ENCODE assay signal across 1 cellular context in genomic region chr2:170222842-170223241, GRCh38.
TF ChIP-seq lines count a peak whose summit lies in the region.

No MANE protein-coding gene starts in this region.

TF ChIP-seq in GM23338, 12 proteins besides CTCF, POLR2A, EP300 and RAD21 (continued from another document):
- TF ChIP-seq, protein P1, sequence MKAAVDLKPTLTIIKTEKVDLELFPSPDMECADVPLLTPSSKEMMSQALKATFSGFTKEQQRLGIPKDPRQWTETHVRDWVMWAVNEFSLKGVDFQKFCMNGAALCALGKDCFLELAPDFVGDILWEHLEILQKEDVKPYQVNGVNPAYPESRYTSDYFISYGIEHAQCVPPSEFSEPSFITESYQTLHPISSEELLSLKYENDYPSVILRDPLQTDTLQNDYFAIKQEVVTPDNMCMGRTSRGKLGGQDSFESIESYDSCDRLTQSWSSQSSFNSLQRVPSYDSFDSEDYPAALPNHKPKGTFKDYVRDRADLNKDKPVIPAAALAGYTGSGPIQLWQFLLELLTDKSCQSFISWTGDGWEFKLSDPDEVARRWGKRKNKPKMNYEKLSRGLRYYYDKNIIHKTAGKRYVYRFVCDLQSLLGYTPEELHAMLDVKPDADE (IDR thresholded peaks at IDR 0.05): no peak
- TF ChIP-seq ZNF114 (CRISPR knock-in tag; IDR thresholded peaks at IDR 0.05): no peak
- no peak for TF ChIP-seq REST (IDR thresholded peaks at IDR 0.05; ENCODE audit: unreplicated experiment)
- no peak for TF ChIP-seq JUNB (IDR thresholded peaks at IDR 0.05; ENCODE audit: unreplicated experiment)
- TF ChIP-seq ZNF462 (CRISPR knock-in tag; IDR thresholded peaks at IDR 0.05): no peak
- no peak for TF ChIP-seq STAT1 (IDR thresholded peaks at IDR 0.05; ENCODE audit: unreplicated experiment)
- no peak for TF ChIP-seq POLR2AphosphoS5 (IDR thresholded peaks at IDR 0.05; ENCODE audit: low read depth)
- no peak for TF ChIP-seq EZH2 (IDR thresholded peaks at IDR 0.05; ENCODE audit: low read depth, unreplicated experiment)
- TF ChIP-seq NANOG (IDR thresholded peaks at IDR 0.05; ENCODE audit: borderline replicate concordance): no peak
- no peak for TF ChIP-seq CREB1 (CRISPR knock-in tag; IDR thresholded peaks at IDR 0.05; ENCODE audit: low read depth)
